16 cellular contexts compared by ENCODE assay signal in the genomic region with DNA sequence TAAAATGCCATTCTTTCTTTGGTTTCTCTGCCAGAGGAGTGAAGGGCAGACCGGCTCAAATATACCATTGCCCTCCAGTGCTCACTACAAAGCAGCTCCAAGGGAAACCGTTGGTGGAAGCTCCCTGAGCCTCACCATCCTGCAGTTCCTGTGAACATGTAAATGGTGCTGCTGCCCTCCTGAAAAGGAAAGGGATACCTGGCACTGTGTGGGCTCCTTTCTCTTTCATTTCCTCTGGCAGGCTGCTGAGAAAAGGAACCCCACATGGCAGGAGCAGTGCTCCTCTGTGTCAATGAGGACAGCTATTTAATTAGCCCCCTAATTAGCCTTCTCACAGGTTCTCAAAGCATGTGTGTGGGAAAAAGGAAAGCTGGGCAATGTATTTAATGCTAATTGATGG.
A peak's percentile ranks its signal among the peaks of the same experiment; 100 is the strongest.
DNase-seq lines count a peak whose midpoint lies in the region; ATAC-seq and TF ChIP-seq lines count a peak whose summit lies in the region.
"Had no signal": no experiment of that assay in that cellular context is flagged by ENCODE, and none has a peak within 500 bp of the region (broad histone marks: within the 10 kb centered on the region; RNA-seq: fewer than 3 reads in every experiment).

No MANE protein-coding gene starts in this region.

- no peak overlapping the region for H3K27ac ChIP-seq in endodermal cell (ENCODE audit: low read depth, low read length)
- H3K27ac ChIP-seq: left lung had no signal

- no peak overlapping the region for H3K4me3 Mint-ChIP-seq in endodermal cell
- H3K4me3 Mint-ChIP-seq: activated T-helper 1 cell treated with anti-CD3 and anti-CD28 coated beads, Interleukin-12 subunit alpha, Interleukin-12 subunit beta, Interleukin-2, Interleukin-4 antibody, amounts not matched to agents 30 ng/mL and 10 ng/mL and 1 ng/mL, durations not matched to agents 14 hours and 24 hours and 36 hours; CD8-positive, alpha-beta T cell; T-helper 1 cell treated with Interleukin-12 subunit alpha and Interleukin-12 subunit beta and Interleukin-4 antibody, amounts not matched to agents 30 μg/mL and 1 μg/mL, for 36 hours had no signal

- no peak overlapping the region for H3K27ac Mint-ChIP-seq in endodermal cell
- H3K27ac Mint-ChIP-seq: activated T-helper 1 cell treated with anti-CD3 and anti-CD28 coated beads, Interleukin-12 subunit alpha, Interleukin-12 subunit beta, Interleukin-2, Interleukin-4 antibody, amounts not matched to agents 30 ng/mL and 10 ng/mL and 1 ng/mL, durations not matched to agents 14 hours and 24 hours and 36 hours; CD8-positive, alpha-beta T cell; T-helper 1 cell treated with Interleukin-12 subunit alpha and Interleukin-12 subunit beta and Interleukin-4 antibody, amounts not matched to agents 30 μg/mL and 1 μg/mL, for 36 hours had no signal

- peaks cover 11% of the 10 kb centered on the region for H3K4me1 Mint-ChIP-seq in endodermal cell

- DNase-seq in endodermal cell (peak; percentile 63), NCI-H1105 treated with DMSO at 0.1 percent for 48 hours (lab: John Stamatoyannopoulos, UW) (no peak)
- DNase-seq: activated CD8-positive, alpha-beta memory T cell treated with anti-CD3 and anti-CD28 coated beads for 24 hours; CD8-positive, alpha-beta T cell; left lung; NCI-H2029; NCI-H510A; SIG-M5 had no signal

- H3K4me3 ChIP-seq in endodermal cell (ENCODE audit: low read length), result no peak overlapping the region
- H3K4me3 ChIP-seq: left lung had no signal

- TF ChIP-seq CTCF in endodermal cell (conservative IDR thresholded peaks at IDR 0.05), result no peak

- WGBS in endodermal cell (ENCODE audit: insufficient coverage in 1 of 2, insufficient read length in 1 of 2), 2 experiments, result 29 to 53% methylated on average over 1 to 2 of the region's 2 CpGs

- no peaks in the 10 kb centered on the region for H3K9me3 ChIP-seq in endodermal cell (ENCODE audit: control insufficient read depth, low read length)
- H3K9me3 ChIP-seq: left lung had no signal

- H3K9ac ChIP-seq in endodermal cell (ENCODE audit: extremely low read depth, low read length, poor library complexity, severe bottlenecking), result no peak overlapping the region

- no peaks in the 10 kb centered on the region for H3K36me3 ChIP-seq in endodermal cell (ENCODE audit: control insufficient read depth, insufficient read depth, low read length)
- H3K36me3 ChIP-seq: left lung had no signal

- H3K36me3 Mint-ChIP-seq in endodermal cell (ENCODE audit: low read depth), result no peaks in the 10 kb centered on the region

- no peaks in the 10 kb centered on the region for H3K27me3 Mint-ChIP-seq in endodermal cell (ENCODE audit: insufficient read depth)

- no peaks in the 10 kb centered on the region for H3K9me3 Mint-ChIP-seq in endodermal cell
- H3K9me3 Mint-ChIP-seq: activated T-helper 1 cell treated with anti-CD3 and anti-CD28 coated beads, Interleukin-12 subunit alpha, Interleukin-12 subunit beta, Interleukin-2, Interleukin-4 antibody, amounts not matched to agents 30 ng/mL and 10 ng/mL and 1 ng/mL, durations not matched to agents 14 hours and 24 hours and 36 hours; CD8-positive, alpha-beta T cell; T-helper 1 cell treated with Interleukin-12 subunit alpha and Interleukin-12 subunit beta and Interleukin-4 antibody, amounts not matched to agents 30 μg/mL and 1 μg/mL, for 36 hours had no signal

- no peaks in the 10 kb centered on the region for H3K4me1 ChIP-seq in endodermal cell (ENCODE audit: control insufficient read depth, insufficient read depth, low read length)
- H3K4me1 ChIP-seq: left lung had no signal

- peak; percentile 51 for ATAC-seq in GM18873 (IDR thresholded peaks at IDR 0.05; ENCODE audit: low FRiP score, unreplicated experiment)
- peak; percentile 78 for ATAC-seq in GM21447 (IDR thresholded peaks at IDR 0.05; ENCODE audit: unreplicated experiment)
- ATAC-seq in HG03108 (IDR thresholded peaks at IDR 0.05; ENCODE audit: unreplicated experiment), result peak; percentile 66
- no peak for ATAC-seq in GM21723 (IDR thresholded peaks at IDR 0.05; ENCODE audit: unreplicated experiment)
- ATAC-seq in GM19023 (IDR thresholded peaks at IDR 0.05; ENCODE audit: unreplicated experiment), result no peak
- ATAC-seq: CD8-positive, alpha-beta T cell; left lung; sciatic nerve had no signal

- H3K27me3 ChIP-seq in endodermal cell (ENCODE audit: control insufficient read depth, insufficient read depth, low read length, poor library complexity, severe bottlenecking), result no peaks in the 10 kb centered on the region
- H3K27me3 ChIP-seq: left lung had no signal

Comparison
In these comparisons a context has a peak if more than half of its experiments do, and no peak if none do; other contexts are left out.
1. ATAC-seq: peak in GM18873 (single experiment), GM21447 (single experiment) and HG03108 (single experiment); none in GM21723 (single experiment) and GM19023 (single experiment).